14 cellular contexts compared by ENCODE assay signal in the genomic region with DNA sequence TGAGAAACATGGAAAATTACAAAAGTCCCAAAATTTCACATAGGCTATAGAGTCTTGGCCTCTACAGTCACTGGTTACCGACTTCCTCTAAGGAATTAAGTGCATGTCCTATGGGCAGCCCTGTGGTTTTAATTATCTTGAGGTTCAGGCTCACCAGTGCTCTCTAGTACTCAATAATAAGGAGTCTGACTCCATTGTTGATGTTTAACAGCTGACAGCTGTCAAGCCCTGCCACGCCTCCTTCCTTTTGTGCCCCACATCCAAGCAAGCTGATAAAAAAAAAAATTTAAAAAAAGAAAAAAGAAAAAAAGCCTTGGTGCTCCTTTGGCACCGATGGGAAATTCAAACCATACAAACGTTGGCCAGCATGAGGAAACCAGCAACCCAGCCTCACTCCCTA.
DNase-seq lines count a peak whose midpoint lies in the region; ATAC-seq and TF ChIP-seq lines count a peak whose summit lies in the region.
"Had no signal": no experiment of that assay in that cellular context is flagged by ENCODE, and none has a peak within 500 bp of the region (broad histone marks: within the 10 kb centered on the region; RNA-seq: fewer than 3 reads in every experiment).

No MANE protein-coding gene starts in this region.

- no peaks in the 10 kb centered on the region for H3K27me3 Mint-ChIP-seq in effector memory CD8-positive, alpha-beta T cell

- H3K4me2 ChIP-seq in SU-DHL-6 (ENCODE audit: low read depth, low read length, poor library complexity, severe bottlenecking): peak overlapping the region; percentile 8

- no peaks in the 10 kb centered on the region for H3K9me3 ChIP-seq in SU-DHL-6 (ENCODE audit: insufficient read depth, low read length)
- H3K9me3 ChIP-seq: gastrocnemius medialis, ovary had no signal

- H3F3A ChIP-seq in SU-DHL-6 (ENCODE audit: insufficient read depth): no peaks in the 10 kb centered on the region

- H3K4me1 Mint-ChIP-seq in effector memory CD8-positive, alpha-beta T cell (ENCODE audit: low read depth in 2 of 2): peaks cover 8 to 12% of the 10 kb centered on the region in 2 donors

- peak; percentile 6 for ATAC-seq in GM18517 (IDR thresholded peaks at IDR 0.05; ENCODE audit: unreplicated experiment)
- peak; percentile 13 for ATAC-seq in HG03139 (IDR thresholded peaks at IDR 0.05; ENCODE audit: unreplicated experiment)
- no peak for ATAC-seq in effector memory CD8-positive, alpha-beta T cell (replicated peaks)
- ATAC-seq in GM19395 (IDR thresholded peaks at IDR 0.05; ENCODE audit: unreplicated experiment): no peak
- ATAC-seq: gastrocnemius medialis had no signal

- no peak for TF ChIP-seq CTCF in SU-DHL-6 (IDR thresholded peaks at IDR 0.05; ENCODE audit: insufficient read depth, low read length, poor library complexity, severe bottlenecking)

- no peak overlapping the region for H3K4me3 ChIP-seq in SU-DHL-6 (ENCODE audit: insufficient read depth, low read length, poor library complexity, severe bottlenecking)
- H3K4me3 ChIP-seq: coronary artery, gastrocnemius medialis, ovary had no signal

- H3K9me2 ChIP-seq in SU-DHL-6 (replicated peaks; ENCODE audit: insufficient read depth, low read length): no peaks in the 10 kb centered on the region

- no peaks in the 10 kb centered on the region for H3K79me2 ChIP-seq in SU-DHL-6 (ENCODE audit: insufficient read depth, low read length)

- no peak overlapping the region for H3K27ac Mint-ChIP-seq in effector memory CD8-positive, alpha-beta T cell

- no peaks in the 10 kb centered on the region for H4K20me1 ChIP-seq in SU-DHL-6 (ENCODE audit: low read depth, low read length)

- no peaks in the 10 kb centered on the region for H3K27me3 ChIP-seq in SU-DHL-6 (ENCODE audit: low read length)
- H3K27me3 ChIP-seq: gastrocnemius medialis, ovary had no signal

- H3K9me3 Mint-ChIP-seq in effector memory CD8-positive, alpha-beta T cell: no peaks in the 10 kb centered on the region

- no peak overlapping the region for H3K27ac ChIP-seq in SU-DHL-6 (ENCODE audit: low read depth, low read length)
- H3K27ac ChIP-seq: coronary artery, ovary, RWPE1 had no signal

- no peak overlapping the region for H2AFZ ChIP-seq in SU-DHL-6 (ENCODE audit: low read depth, low read length, severe bottlenecking)

- H3K4me3 Mint-ChIP-seq in effector memory CD8-positive, alpha-beta T cell: no peak overlapping the region

- H3K36me3 ChIP-seq in SU-DHL-6 (ENCODE audit: low read length): no peaks in the 10 kb centered on the region
- H3K36me3 ChIP-seq: gastrocnemius medialis, ovary had no signal

- DNase-seq in lung microvascular endothelial cell (ENCODE audit: low read depth in 2 of 2): peak; percentile 15 to 78
- no peak for DNase-seq in effector memory CD8-positive, alpha-beta T cell
- DNase-seq in hepatic stellate cell (ENCODE audit: low spot score): no peak
- DNase-seq: activated naive CD4-positive, alpha-beta T cell treated with Interleukin-2 at 50 U/mL for 16 hours; gastrocnemius medialis; NCI-H1694; ovary; stimulated activated CD4-positive, alpha-beta T cell treated with anti-CD3 and anti-CD28 coated beads, Interleukin-1b, Interleukin-23, amount 100 ng/mL, for 48 hours had no signal

- H3K9ac ChIP-seq in SU-DHL-6 (ENCODE audit: low read length): no peak overlapping the region

- no peaks in the 10 kb centered on the region for H3K36me3 Mint-ChIP-seq in effector memory CD8-positive, alpha-beta T cell (ENCODE audit: insufficient read depth)

Comparison
In these comparisons a context has a peak if more than half of its experiments do, and no peak if none do; other contexts are left out.
1. ATAC-seq: peak in GM18517 (single experiment) and HG03139 (single experiment); none in effector memory CD8-positive, alpha-beta T cell (single experiment) and GM19395 (single experiment).
2. DNase-seq: peak in lung microvascular endothelial cell (2 of 2); none in effector memory CD8-positive, alpha-beta T cell (0 of 3) and hepatic stellate cell (single experiment).